ENCODE assay signal across 12 cellular contexts in genomic region chr6:5072440-5072839, GRCh38.
"Had no signal": no experiment of that assay in that cellular context is flagged by ENCODE, and none has a peak within 500 bp of the region (broad histone marks: within the 10 kb centered on the region; RNA-seq: fewer than 3 reads in every experiment).

No MANE protein-coding gene starts in this region.

- ATAC-seq: heart left ventricle; stimulated activated naive CD8-positive, alpha-beta T cell treated with anti-CD3 and anti-CD28 coated beads, Interleukin-15, amount 100 ng/mL, for 72 hours had no signal

- H3K27ac Mint-ChIP-seq: activated naive CD4-positive, alpha-beta T cell treated with anti-CD3 and anti-CD28 coated beads, Interleukin-2, amount 50 U/mL, for 24 hours; brain; naive B cell; stimulated activated naive CD8-positive, alpha-beta T cell treated with anti-CD3 and anti-CD28 coated beads, Interleukin-15, amount 100 ng/mL, for 72 hours had no signal

- DNase-seq: amniotic stem cell; effector memory CD4-positive, alpha-beta T cell; heart left ventricle; naive B cell; stimulated activated CD4-positive, alpha-beta T cell treated with anti-CD3 and anti-CD28 coated beads, Interleukin-15, amount 100 ng/mL, for 24 hours; stimulated activated CD4-positive, alpha-beta T cell treated with anti-CD3 and anti-CD28 coated beads, Interleukin-4, amount 100 ng/mL, for 24 hours; stimulated activated naive CD8-positive, alpha-beta T cell treated with anti-CD3 and anti-CD28 coated beads, Interleukin-15, amount 100 ng/mL, for 72 hours; T1000; testis had no signal

- H3K4me3 Mint-ChIP-seq: activated naive CD4-positive, alpha-beta T cell treated with anti-CD3 and anti-CD28 coated beads, Interleukin-2, amount 50 U/mL, for 24 hours; brain; central memory CD8-positive, alpha-beta T cell; naive B cell; stimulated activated naive CD8-positive, alpha-beta T cell treated with anti-CD3 and anti-CD28 coated beads, Interleukin-15, amount 100 ng/mL, for 72 hours had no signal

- H3K4me1 Mint-ChIP-seq: brain; central memory CD8-positive, alpha-beta T cell; naive B cell; stimulated activated naive CD8-positive, alpha-beta T cell treated with anti-CD3 and anti-CD28 coated beads, Interleukin-15, amount 100 ng/mL, for 72 hours had no signal

- H3K9me3 Mint-ChIP-seq: activated naive CD4-positive, alpha-beta T cell treated with anti-CD3 and anti-CD28 coated beads, Interleukin-2, amount 50 U/mL, for 24 hours; central memory CD8-positive, alpha-beta T cell had no signal
